ENCODE assay signal across 1 cellular context in genomic region chr4:105710012-105710600, GRCh38.
TF ChIP-seq lines count a peak whose summit lies in the region.

No MANE protein-coding gene starts in this region.

TF ChIP-seq in WTC11, 78 proteins besides CTCF, POLR2A, EP300 and RAD21 (continued from another document):
- TF ChIP-seq ZNF281 (CRISPR knock-in tag; IDR thresholded peaks at IDR 0.05) (no peak), NFATC4 (CRISPR knock-in tag; IDR thresholded peaks at IDR 0.05) (no peak), ZNF532 (CRISPR knock-in tag; IDR thresholded peaks at IDR 0.05; ENCODE audit: borderline replicate concordance) (no peak), NFE2L1 (CRISPR knock-in tag; IDR thresholded peaks at IDR 0.05) (no peak), ZBTB21 (CRISPR knock-in tag; IDR thresholded peaks at IDR 0.05; ENCODE audit: borderline replicate concordance) (no peak), ELF4 (CRISPR knock-in tag; IDR thresholded peaks at IDR 0.05; ENCODE audit: low read depth) (no peak), E2F4 (CRISPR knock-in tag; IDR thresholded peaks at IDR 0.05; ENCODE audit: borderline replicate concordance, low read depth) (no peak), CDX4 (CRISPR knock-in tag; IDR thresholded peaks at IDR 0.05; ENCODE audit: borderline replicate concordance) (no peak), FOXP1 (CRISPR knock-in tag; IDR thresholded peaks at IDR 0.05; ENCODE audit: borderline replicate concordance) (no peak), GRHL2 (CRISPR knock-in tag; IDR thresholded peaks at IDR 0.05; ENCODE audit: insufficient replicate concordance, severe bottlenecking) (no peak), PRDM15 (CRISPR knock-in tag; IDR thresholded peaks at IDR 0.05) (no peak), STAT6 (CRISPR knock-in tag; conservative IDR thresholded peaks at IDR 0.05; ENCODE audit: low read depth) (no peak), CBFB (CRISPR knock-in tag; IDR thresholded peaks at IDR 0.05; ENCODE audit: low read depth) (no peak), ATF2 (CRISPR knock-in tag; IDR thresholded peaks at IDR 0.05; ENCODE audit: borderline replicate concordance, low read depth) (no peak), FOXJ3 (CRISPR knock-in tag; IDR thresholded peaks at IDR 0.05; ENCODE audit: borderline replicate concordance) (no peak), MXD4 (CRISPR knock-in tag; IDR thresholded peaks at IDR 0.05; ENCODE audit: borderline replicate concordance) (no peak), SOX15 (CRISPR knock-in tag; IDR thresholded peaks at IDR 0.05) (no peak)
